In genomic region chr14:105301103-105301914, GRCh38 we compare ENCODE assay signal across 1 cellular context.
A peak's percentile ranks its signal among the peaks of the same experiment; 100 is the strongest.
TF ChIP-seq lines count a peak whose summit lies in the region.

No MANE protein-coding gene starts in this region.

TF ChIP-seq in HepG2, 621 proteins besides CTCF, POLR2A, EP300 and RAD21 (continues in another document):
- TF ChIP-seq ZNF124 (CRISPR knock-in tag; IDR thresholded peaks at IDR 0.05) (no peak), KAT2B (IDR thresholded peaks at IDR 0.05; ENCODE audit: borderline replicate concordance, low read depth, low read length) (no peak), ZC3H13 (CRISPR knock-in tag; IDR thresholded peaks at IDR 0.05) (no peak), RXRA (CRISPR knock-in tag; IDR thresholded peaks at IDR 0.05) (peak; percentile 25; the same call in 1 of the 2 replicates), SIX4 (CRISPR knock-in tag; IDR thresholded peaks at IDR 0.05) (no peak), ZNF143 (CRISPR knock-in tag; IDR thresholded peaks at IDR 0.05) (no peak), ZNF713 (CRISPR knock-in tag; IDR thresholded peaks at IDR 0.05) (no peak), RFX1 (IDR thresholded peaks at IDR 0.05) (no peak), NR2C2 (CRISPR knock-in tag; IDR thresholded peaks at IDR 0.05; ENCODE audit: borderline replicate concordance) (no peak), TARDBP (CRISPR knock-in tag; IDR thresholded peaks at IDR 0.05) (0 out of 2 replicates have a peak, but pooled peaks have one; percentile 48), SNAPC4 (CRISPR knock-in tag; IDR thresholded peaks at IDR 0.05) (no peak), ZSCAN5A (CRISPR knock-in tag; IDR thresholded peaks at IDR 0.05; ENCODE audit: borderline replicate concordance) (no peak), KDM5A (IDR thresholded peaks at IDR 0.05; ENCODE audit: borderline replicate concordance, low read length) (no peak; the same call in 1 of the 2 replicates), RBFOX2 (IDR thresholded peaks at IDR 0.05; ENCODE audit: low read depth, low read length) (peak; percentile 79), ZNF557 (CRISPR knock-in tag; IDR thresholded peaks at IDR 0.05) (peak; percentile 35; the same call in 1 of the 2 replicates), SALL2 (CRISPR knock-in tag; IDR thresholded peaks at IDR 0.05) (no peak), ZHX2 (IDR thresholded peaks at IDR 0.05; ENCODE audit: low read depth) (no peak), ZHX2 (CRISPR knock-in tag; IDR thresholded peaks at IDR 0.05; ENCODE audit: borderline replicate concordance) (no peak), ZNF652 (CRISPR knock-in tag; IDR thresholded peaks at IDR 0.05; ENCODE audit: borderline replicate concordance, low read depth) (no peak), HDAC1 (CRISPR knock-in tag; IDR thresholded peaks at IDR 0.05) (peak; percentile 37; the same call in 1 of the 2 replicates), ZNF597 (CRISPR knock-in tag; IDR thresholded peaks at IDR 0.05) (no peak), YY1 (IDR thresholded peaks at IDR 0.05; ENCODE audit: insufficient read depth, insufficient replicate concordance, low read depth, low read length) (no peak), ZNF724P (CRISPR knock-in tag; IDR thresholded peaks at IDR 0.05; ENCODE audit: borderline replicate concordance) (no peak), RERE (CRISPR knock-in tag; IDR thresholded peaks at IDR 0.05; ENCODE audit: low read depth) (no peak), ZNF629 (CRISPR knock-in tag; conservative IDR thresholded peaks at IDR 0.05) (no peak), NCOA1 (CRISPR knock-in tag; IDR thresholded peaks at IDR 0.05) (no peak), ZNF562 (CRISPR knock-in tag; IDR thresholded peaks at IDR 0.05; ENCODE audit: borderline replicate concordance) (no peak), FUBP1 (CRISPR knock-in tag; IDR thresholded peaks at IDR 0.05; ENCODE audit: borderline replicate concordance) (no peak), KDM1A (CRISPR knock-in tag; IDR thresholded peaks at IDR 0.05) (no peak), HOMEZ (CRISPR knock-in tag; IDR thresholded peaks at IDR 0.05; ENCODE audit: low read depth) (no peak), NAIF1 (CRISPR knock-in tag; IDR thresholded peaks at IDR 0.05; ENCODE audit: borderline replicate concordance) (no peak), DBP (CRISPR knock-in tag; IDR thresholded peaks at IDR 0.05; ENCODE audit: not compliant biosample characterization) (no peak)
